10 cellular contexts compared by ENCODE assay signal in genomic region chr2:11160731-11161455, GRCh38. TPM values are rescaled to one million over a fixed set of nuclear protein-coding genes. Genes with fewer than 3 reads are reported as not detected.
DNase-seq lines count a peak whose midpoint lies in the region; ATAC-seq, FAIRE-seq and TF ChIP-seq lines count a peak whose summit lies in the region.
"Had no signal": no experiment of that assay in that cellular context is flagged by ENCODE, and none has a peak within 500 bp of the region (broad histone marks: within the 10 kb centered on the region; RNA-seq: fewer than 3 reads in every experiment).

No MANE protein-coding gene starts in this region.

- H3K4me1 Mint-ChIP-seq in immature natural killer cell: peaks cover 38% of the 10 kb centered on the region in 2 donors

- ATAC-seq in GM19463 (IDR thresholded peaks at IDR 0.05; ENCODE audit: unreplicated experiment) (peak; percentile 78), HG03354 (IDR thresholded peaks at IDR 0.05; ENCODE audit: poor library complexity, severe bottlenecking, unreplicated experiment) (peak; percentile 64)

- FAIRE-seq in GM12891 (lab: Jason Lieb, UNC): no peak

- no peaks in the 10 kb centered on the region for H3K9me3 Mint-ChIP-seq in immature natural killer cell

- DNase-seq in GM12891 (ENCODE audit: insufficient read length, low spot score) (no peak), immature natural killer cell (peak; percentile 39 to 54 (median 46)), hippocampal formation (lab: John Stamatoyannopoulos, UW) (no peak), AG08395 (ENCODE audit: low spot score) (no peak), HK-2 (ENCODE audit: unreplicated experiment) (no peak), DMS53 (lab: John Stamatoyannopoulos, UW) (no peak)
- DNase-seq: activated gamma-delta T cell, uterus had no signal

- H3K36me3 Mint-ChIP-seq in immature natural killer cell: peaks cover 3 to 5% (median 4%) of the 10 kb centered on the region in 3 donors

- peak overlapping the region; percentile 55 to 81 (median 73) for H3K4me3 Mint-ChIP-seq in immature natural killer cell

- peaks cover 0 to 2% (median 1%) of the 10 kb centered on the region in 3 donors for H3K27me3 Mint-ChIP-seq in immature natural killer cell (ENCODE audit: low read depth in 3 of 3)

- peak overlapping the region; percentile 87 to 94 (median 91) for H3K27ac Mint-ChIP-seq in immature natural killer cell

- TF ChIP-seq POLR2A in GM12891 (IDR thresholded peaks at IDR 0.05; ENCODE audit: low read depth, low read length): no peak

TF ChIP-seq in GM12891, 5 proteins besides CTCF, POLR2A, EP300 and RAD21:
- TF ChIP-seq POLR2AphosphoS5 (IDR thresholded peaks at IDR 0.05; ENCODE audit: low read depth, low read length) (no peak), TAF1 (IDR thresholded peaks at IDR 0.05; ENCODE audit: low read depth, low read length) (no peak), SPI1 (IDR thresholded peaks at IDR 0.05; ENCODE audit: low read depth, low read length) (0 out of 2 replicates have a peak, but pooled peaks have one; percentile 28), PAX5 (IDR thresholded peaks at IDR 0.05; ENCODE audit: insufficient read depth, low read length, severe bottlenecking) (peak; percentile 49), POU2F2 (IDR thresholded peaks at IDR 0.05; ENCODE audit: low read depth, low read length) (no peak)
TF ChIP-seq in GM12891: peak in this region for 2.

RNA-seq across cellular contexts. Expression of gene SLC66A3, which starts 5.6 kb away (rescaled TPM):
- 3.6 TPM for polyA plus RNA-seq in GM12891 (2012; ENCODE audit: low read depth, missing spikeins)
- polyA plus RNA-seq in immature natural killer cell: 100 to 1,000 TPM in 1 of 3 donors, 10 to 100 TPM in 2; 78.8 to 191 (median 88.2) TPM

Comparison
In these comparisons a context has a peak if more than half of its experiments do, and no peak if none do; other contexts are left out.
1. DNase-seq: peak in immature natural killer cell (3 of 3); none in GM12891 (single experiment), hippocampal formation (0 of 2), AG08395 (single experiment), HK-2 (single experiment) and DMS53 (single experiment).